Comparison of ENCODE assay signal across 10 cellular contexts in the genomic region with DNA sequence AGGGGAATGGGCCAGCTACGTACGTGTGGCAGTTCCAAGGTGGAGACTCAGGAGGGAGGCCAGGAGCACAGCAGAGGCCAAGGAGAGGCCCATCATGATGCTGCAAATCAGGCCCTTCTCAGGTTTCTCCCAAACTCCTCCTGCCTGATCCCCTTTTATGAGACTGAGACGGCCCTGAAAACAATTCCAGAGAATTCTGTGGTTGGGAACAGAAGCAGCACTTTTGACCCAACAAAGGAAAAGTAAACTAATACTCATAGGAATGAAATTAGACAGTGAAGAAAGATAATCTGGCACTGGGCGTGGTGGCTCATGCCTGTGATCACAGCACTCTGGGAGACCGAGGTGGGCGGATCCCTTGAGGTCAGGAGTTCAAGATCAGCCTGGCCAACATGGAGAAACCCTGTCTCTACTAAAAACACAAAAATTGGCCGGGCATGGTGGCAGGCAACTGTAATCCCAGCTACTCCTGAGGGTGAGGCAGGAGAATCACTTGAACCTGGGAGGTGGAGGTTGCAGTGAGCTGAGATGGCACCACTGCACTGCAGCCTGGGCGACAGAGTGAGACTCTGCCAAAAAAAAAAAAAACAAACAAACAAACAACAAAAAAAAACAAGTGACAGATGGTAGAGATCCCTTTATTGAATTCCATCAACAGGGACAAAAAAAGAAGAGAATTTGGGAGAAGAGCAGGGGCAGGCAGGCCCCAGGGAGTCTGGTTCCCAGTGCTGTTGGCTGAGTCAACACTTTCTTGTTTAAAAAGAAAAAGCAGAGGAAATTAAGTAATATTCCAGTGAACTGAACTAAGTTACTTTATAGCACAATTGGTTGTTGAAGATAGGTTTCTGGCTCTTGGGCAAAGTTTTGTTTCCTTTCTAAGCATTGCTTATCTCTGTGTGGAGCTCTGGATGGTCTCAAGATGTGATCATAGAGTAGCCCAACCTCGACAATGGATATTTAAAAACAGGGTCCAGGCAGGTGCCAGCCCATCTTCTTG. TPM values are rescaled to one million over a fixed set of nuclear protein-coding genes. Genes with fewer than 3 reads are reported as not detected.
DNase-seq lines count a peak whose midpoint lies in the region; ATAC-seq and TF ChIP-seq lines count a peak whose summit lies in the region.
"Had no signal": no experiment of that assay in that cellular context is flagged by ENCODE, and none has a peak within 500 bp of the region (broad histone marks: within the 10 kb centered on the region; RNA-seq: fewer than 3 reads in every experiment).

A gene with protein sequence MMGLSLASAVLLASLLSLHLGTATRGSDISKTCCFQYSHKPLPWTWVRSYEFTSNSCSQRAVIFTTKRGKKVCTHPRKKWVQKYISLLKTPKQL (minus strand): TSS at position 131 of the 997 bp plus-strand sequence. CDS start 35 bp downstream, at position 96.

- H3K27ac ChIP-seq in caudate nucleus (ENCODE audit: low read depth, low read length) (peak within 1 kb of the TSS; percentile 30), lung (ENCODE audit: low read depth in 1 of 2, low read length in 1 of 2) (no peak within 1 kb of the TSS)

- ATAC-seq in lung (ENCODE audit: insufficient read depth, low FRiP score) = no peak

- H3K27me3 ChIP-seq in lung (ENCODE audit: control insufficient read depth, insufficient read depth) = no peaks in the 10 kb centered on the region

- TF ChIP-seq CTCF in lung (IDR thresholded peaks at IDR 0.05; ENCODE audit: control extremely low read depth, extremely low read depth) = no peak

- H3K4me1 ChIP-seq in lung (ENCODE audit: control insufficient read depth in 2 of 2, insufficient read depth in 2 of 2, low read length in 2 of 2) = no peaks in the 10 kb centered on the region

- peak; percentile 20 for DNase-seq in stimulated activated CD4-positive, alpha-beta T cell treated with anti-CD3 and anti-CD28 coated beads, Interleukin-15, amount 100 ng/mL, for 24 hours
- no peak for DNase-seq in stimulated activated CD4-positive, alpha-beta T cell treated with anti-CD3 and anti-CD28 coated beads, Interleukin-1b, Interleukin-23, amount 100 ng/mL, for 48 hours
- DNase-seq in caudate nucleus (lab: John Stamatoyannopoulos, UW) = no peak
- DNase-seq in lung (ENCODE audit: low spot score) = peak; percentile 46
- DNase-seq in amygdala (lab: John Stamatoyannopoulos, UW) = no peak
- no peak for DNase-seq in NAMALWA (ENCODE audit: low spot score)
- no peak for DNase-seq in central memory CD4-positive, alpha-beta T cell
- no peak for DNase-seq in SKM-1 (lab: John Stamatoyannopoulos, UW; ENCODE audit: unreplicated experiment)
- DNase-seq: activated CD4-positive, alpha-beta T cell treated with anti-CD3 and anti-CD28 coated beads, Interleukin-2, amount 50 U/mL, for 48 hours; nephron progenitor cell had no signal

- H3K36me3 ChIP-seq in lung (ENCODE audit: control insufficient read depth in 2 of 2, insufficient read depth in 2 of 2, low read length in 2 of 2) = no peaks in the 10 kb centered on the region

- H3K4me3 ChIP-seq in lung = no peak within 1 kb of the TSS

- H3K9me3 ChIP-seq in lung (ENCODE audit: control insufficient read depth in 2 of 2, insufficient read depth in 1 of 2, low read length in 1 of 2) = no peaks in the 10 kb centered on the region

- WGBS in lung, 2 donors = 61 to 67% methylated on average over 9 of the region's 9 CpGs

RNA-seq across cellular contexts. Expression of the gene that starts here (rescaled TPM):
- total RNA-seq in lung = not detected
- 1 to 10 TPM in 1 of 2 donors, under 1 TPM in 1; 0.94 to 2.2 TPM for polyA plus RNA-seq in lung

Comparison
In these comparisons a context has a peak if more than half of its experiments do, and no peak if none do; other contexts are left out.
1. DNase-seq: peak in stimulated activated CD4-positive, alpha-beta T cell treated with anti-CD3 and anti-CD28 coated beads, Interleukin-15, amount 100 ng/mL, for 24 hours (single experiment) and lung (single experiment); none in stimulated activated CD4-positive, alpha-beta T cell treated with anti-CD3 and anti-CD28 coated beads, Interleukin-1b, Interleukin-23, amount 100 ng/mL, for 48 hours (single experiment), caudate nucleus (0 of 61), amygdala (0 of 56), NAMALWA (single experiment), central memory CD4-positive, alpha-beta T cell (single experiment) and SKM-1 (single experiment).